9 cellular contexts compared by ENCODE assay signal in genomic region chr2:196113061-196113974, GRCh38. TPM values are rescaled to one million over a fixed set of nuclear protein-coding genes. Genes with fewer than 3 reads are reported as not detected.
DNase-seq lines count a peak whose midpoint lies in the region; ATAC-seq and TF ChIP-seq lines count a peak whose summit lies in the region.
"Had no signal": no experiment of that assay in that cellular context is flagged by ENCODE, and none has a peak within 500 bp of the region (broad histone marks: within the 10 kb centered on the region; RNA-seq: fewer than 3 reads in every experiment).

No MANE protein-coding gene starts in this region.

- H3K36me3 ChIP-seq in adipocyte (ENCODE audit: control insufficient read depth, insufficient read depth, low read length, severe bottlenecking), result no peaks in the 10 kb centered on the region
- no peaks in the 10 kb centered on the region for H3K36me3 ChIP-seq in heart right ventricle
- H3K36me3 ChIP-seq: upper lobe of left lung had no signal

- H3K4me3 ChIP-seq in adipocyte (ENCODE audit: low read length) (peak overlapping the region; percentile 56), heart right ventricle (peak overlapping the region in 4 of 10 donors; percentile 0 to 25 (median 20)), retinal pigment epithelial cell (ENCODE audit: low read length) (no peak overlapping the region)
- H3K4me3 ChIP-seq: upper lobe of left lung had no signal

- H3K27me3 ChIP-seq in adipocyte (replicated peaks; ENCODE audit: control insufficient read depth, insufficient read depth, low read length), result no peaks in the 10 kb centered on the region
- no peaks in the 10 kb centered on the region for H3K27me3 ChIP-seq in heart right ventricle
- H3K27me3 ChIP-seq: upper lobe of left lung had no signal

- TF ChIP-seq CTCF in heart right ventricle (IDR thresholded peaks at IDR 0.05) (no peak), retinal pigment epithelial cell (conservative IDR thresholded peaks at IDR 0.05; ENCODE audit: low read depth, low read length) (no peak)

- intact Hi-C loops in heart right ventricle (cut with DNase I), result no loop called here

- DNase-seq in GM03348 (ENCODE audit: low spot score) (peak; percentile 42), adipocyte (ENCODE audit: low read depth) (peak; percentile 79), heart right ventricle (no peak), retinal pigment epithelial cell (ENCODE audit: low read depth) (peak; percentile 35), iPS-NIHi11 (ENCODE audit: low spot score) (no peak)
- DNase-seq in activated T-cell treated with anti-CD3 and anti-CD28 coated beads, Interleukin-2, amount 50 U/mL, for 48 hours, result no peak
- DNase-seq: upper lobe of left lung had no signal

- ATAC-seq in heart right ventricle (peak in 2 of 8 donors; percentile 39 to 92), GM21717 (IDR thresholded peaks at IDR 0.05; ENCODE audit: unreplicated experiment) (no peak), GM21515 (IDR thresholded peaks at IDR 0.05; ENCODE audit: unreplicated experiment) (no peak)

- H3K9me3 ChIP-seq in adipocyte (ENCODE audit: control insufficient read depth, low read length) (no peaks in the 10 kb centered on the region), heart right ventricle (no peaks in the 10 kb centered on the region)
- H3K9me3 ChIP-seq: upper lobe of left lung had no signal

- H3K4me1 ChIP-seq in adipocyte (ENCODE audit: control insufficient read depth, insufficient read depth, low read length) (peaks cover 48% of the 10 kb centered on the region), heart right ventricle (peaks cover 0 to 27% (median 20%) of the 10 kb centered on the region in 9 donors)

- WGBS in heart right ventricle, 2 donors, result 37 to 49% methylated on average over 7 of the region's 7 CpGs

- peak overlapping the region; percentile 81 for H3K9ac ChIP-seq in adipocyte (ENCODE audit: low read length)

- H3K27ac ChIP-seq in heart right ventricle, result peak overlapping the region in 9 of 10 donors; percentile 11 to 76 (median 61)

RNA-seq across cellular contexts. Expression of gene DNAH7, which starts 44.7 kb away (rescaled TPM):
- total RNA-seq in heart right ventricle, result under 1 TPM in 9 of 10 donors, not detected in 1; 0.10 to 0.74 (median 0.22) TPM
- under 1 TPM in 1 of 2 donors, not detected in 1; 0.25 TPM for polyA plus RNA-seq in heart right ventricle

RNA-seq across cellular contexts. Expression of gene STK17B, which starts 58.1 kb away (rescaled TPM):
- 10 to 100 TPM in 1 of 10 donors, 1 to 10 TPM in 9; 2.6 to 20.4 (median 4.4) TPM for total RNA-seq in heart right ventricle
- polyA plus RNA-seq in heart right ventricle, result 1 to 10 TPM; 2.0 TPM

Comparison
In these comparisons a context has a peak if more than half of its experiments do, and no peak if none do; other contexts are left out.
1. DNase-seq: peak in GM03348 (single experiment), adipocyte (single experiment) and retinal pigment epithelial cell (single experiment); none in heart right ventricle (0 of 2), activated T-cell treated with anti-CD3 and anti-CD28 coated beads, Interleukin-2, amount 50 U/mL, for 48 hours (0 of 2) and iPS-NIHi11 (single experiment).